Comparison of ENCODE assay signal across 16 cellular contexts in the genomic region with DNA sequence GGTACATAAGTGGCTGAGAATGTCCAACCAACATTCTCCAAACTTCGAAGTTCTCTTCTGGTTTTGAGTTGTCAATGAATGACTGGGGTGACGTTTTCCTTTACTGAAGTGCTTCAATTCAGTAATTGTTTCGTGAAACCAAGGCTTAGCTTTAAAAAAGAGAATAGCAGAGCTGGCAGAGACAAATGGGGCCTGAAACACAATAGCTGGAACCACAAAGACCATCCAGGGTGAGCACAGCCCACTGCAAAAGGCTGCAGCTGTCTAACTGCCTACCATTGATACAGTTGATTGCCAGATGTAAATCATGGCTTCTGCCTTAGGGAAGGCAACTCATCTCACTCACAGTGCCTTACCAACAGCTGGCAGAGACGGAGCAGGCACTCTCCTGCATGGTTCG.
DNase-seq lines count a peak whose midpoint lies in the region; ATAC-seq and TF ChIP-seq lines count a peak whose summit lies in the region.
"Had no signal": no experiment of that assay in that cellular context is flagged by ENCODE, and none has a peak within 500 bp of the region (broad histone marks: within the 10 kb centered on the region; RNA-seq: fewer than 3 reads in every experiment).

No MANE protein-coding gene starts in this region.

- 83 to 86% methylated on average over 5 of the region's 5 CpGs for WGBS in heart right ventricle, 2 donors

- no peak overlapping the region for H3K4me3 ChIP-seq in GM12865 (ENCODE audit: low read depth, low read length)
- no peak overlapping the region for H3K4me3 ChIP-seq in heart right ventricle
- H3K4me3 ChIP-seq: lower lobe of right lung had no signal

- intact Hi-C loops in heart right ventricle (cut with DNase I) (loop anchor here in 1 of 10 donors (10.0 kb wide), 1 partner anchor 71 kb away; no protein-coding TSS in a partner anchor), posterior vena cava (cut with DNase I) (no loop called here)

- H3K27ac ChIP-seq in heart right ventricle, result no peak overlapping the region
- H3K27ac ChIP-seq: lower lobe of right lung had no signal

- no peak for TF ChIP-seq CTCF in GM12865 (IDR thresholded peaks at IDR 0.05; ENCODE audit: insufficient read depth, low read depth, low read length, missing control alignments)
- no peak for TF ChIP-seq CTCF in heart right ventricle (IDR thresholded peaks at IDR 0.05)

- peak; percentile 33 for DNase-seq in GM12865 (ENCODE audit: low read depth)
- DNase-seq in NCI-H146 treated with DMSO at 0.1 percent for 48 hours (lab: John Stamatoyannopoulos, UW; ENCODE audit: unreplicated experiment), result peak; percentile 51
- no peak for DNase-seq in activated gamma-delta T cell treated with Interleukin-2 at 50 U/mL for 16 hours
- DNase-seq in SKM-1 treated with dmso at 0.1 percent for 144 hours (lab: John Stamatoyannopoulos, UW; ENCODE audit: unreplicated experiment), result no peak
- no peak for DNase-seq in heart right ventricle
- no peak for DNase-seq in posterior vena cava (ENCODE audit: low spot score)
- DNase-seq: activated CD8-positive, alpha-beta memory T cell treated with anti-CD3 and anti-CD28 coated beads, Interleukin-2, amount 50 U/mL, for 4 hours; activated gamma-delta T cell; CD4-positive, alpha-beta memory T cell; effector memory CD4-positive, alpha-beta T cell; immature natural killer cell; lower lobe of right lung; NCI-H1436; stimulated activated CD4-positive, alpha-beta T cell treated with anti-CD3 and anti-CD28 coated beads, Interleukin-4, amount 100 ng/mL, for 1 hour had no signal

- H3K27me3 ChIP-seq in heart right ventricle, result peaks cover 0 to 3% (median 0%) of the 10 kb centered on the region in 7 donors

- no peaks in the 10 kb centered on the region for H3K36me3 ChIP-seq in heart right ventricle
- H3K36me3 ChIP-seq: lower lobe of right lung had no signal

- ATAC-seq in GM19025 (IDR thresholded peaks at IDR 0.05; ENCODE audit: low read depth, unreplicated experiment) (peak; percentile 43), HG02870 (IDR thresholded peaks at IDR 0.05; ENCODE audit: unreplicated experiment) (peak; percentile 55), heart right ventricle (no peak)
- ATAC-seq: lower lobe of right lung had no signal

- peaks cover 0 to 2% (median 0%) of the 10 kb centered on the region in 9 donors for H3K4me1 ChIP-seq in heart right ventricle

- peaks cover 0 to 7% (median 0%) of the 10 kb centered on the region in 11 donors for H3K9me3 ChIP-seq in heart right ventricle
- H3K9me3 ChIP-seq: lower lobe of right lung had no signal

Comparison
In these comparisons a context has a peak if more than half of its experiments do, and no peak if none do; other contexts are left out.
1. DNase-seq: peak in GM12865 (single experiment) and NCI-H146 treated with DMSO at 0.1 percent for 48 hours (single experiment); none in activated gamma-delta T cell treated with Interleukin-2 at 50 U/mL for 16 hours (single experiment), SKM-1 treated with dmso at 0.1 percent for 144 hours (single experiment), heart right ventricle (0 of 2) and posterior vena cava (single experiment).
2. ATAC-seq: peak in GM19025 (single experiment) and HG02870 (single experiment); none in heart right ventricle (0 of 8).